In genomic region chr4:169167958-169168357, GRCh38 we compare ENCODE assay signal across 12 cellular contexts.
DNase-seq lines count a peak whose midpoint lies in the region; ATAC-seq, FAIRE-seq and TF ChIP-seq lines count a peak whose summit lies in the region.
"Had no signal": no experiment of that assay in that cellular context is flagged by ENCODE, and none has a peak within 500 bp of the region (broad histone marks: within the 10 kb centered on the region; RNA-seq: fewer than 3 reads in every experiment).

No MANE protein-coding gene starts in this region.

- CTCF ChIA-PET in GM12878 (lab: Yijun Ruan, JAX) = interaction anchor here (0.6 to 1.1 kb wide), 3 partner anchors 11 to 243 kb away, joined by 3 read pairs; no protein-coding TSS in a partner anchor

- H3K36me3 ChIP-seq in GM12878 (ENCODE audit: control insufficient read depth in 2 of 2, insufficient read depth in 2 of 2, low read length in 1 of 2) = no peaks in the 10 kb centered on the region; a peak in 1 of 4 replicates
- H3K36me3 ChIP-seq in upper lobe of left lung = no peaks in the 10 kb centered on the region

- H3K27ac ChIP-seq in GM12878 (ENCODE audit: control insufficient read depth, insufficient read depth) = no peak overlapping the region
- no peak overlapping the region for H3K27ac ChIP-seq in upper lobe of left lung
- H3K27ac ChIP-seq: hepatocyte had no signal

- peak; percentile 95 for ATAC-seq in GM18519 (IDR thresholded peaks at IDR 0.05; ENCODE audit: low FRiP score, unreplicated experiment)
- peak; percentile 95 for ATAC-seq in GM21381 (IDR thresholded peaks at IDR 0.05; ENCODE audit: unreplicated experiment)
- ATAC-seq in HG03025 (IDR thresholded peaks at IDR 0.05; ENCODE audit: low FRiP score, unreplicated experiment) = peak; percentile 92
- ATAC-seq in GM12878 = peak; percentile 97
- no peak for ATAC-seq in upper lobe of left lung (ENCODE audit: low FRiP score in 2 of 2)

- no peak overlapping the region for H3K9ac ChIP-seq in GM12878 (ENCODE audit: control insufficient read depth, insufficient read depth, low read length)

- no peak overlapping the region for H2AFZ ChIP-seq in GM12878 (ENCODE audit: control insufficient read depth, low read depth, low read length)
- H2AFZ ChIP-seq: hepatocyte had no signal

- POLR2A ChIA-PET in GM12878 (lab: Charles Lee) = interaction anchor here (0.6 to 2.7 kb wide), 2 partner anchors 22 to 134 kb away, joined by 4 to 7 read pairs; no protein-coding TSS in a partner anchor

- H3K4me1 ChIP-seq in GM12878 (ENCODE audit: control insufficient read depth, insufficient read depth, low read length) (peaks cover 5% of the 10 kb centered on the region; the same call in 1 of the 2 replicates), upper lobe of left lung (peaks cover under 1 to 21% (median 8%) of the 10 kb centered on the region in 4 donors)

- no peak for TF ChIP-seq RAD21 in GM12878 (IDR thresholded peaks at IDR 0.05; ENCODE audit: insufficient read depth, low read depth, low read length)

- peak overlapping the region; percentile 28 for H3K4me2 ChIP-seq in GM12878 (ENCODE audit: control insufficient read depth, insufficient read depth)
- H3K4me2 ChIP-seq: hepatocyte had no signal

- intact Hi-C loops in GM12878 (cut with micrococcal nuclease; ENCODE audit: unreplicated experiment) = no loop called here

- RAD21 ChIA-PET in GM12878 (lab: Charles Lee; ENCODE audit: unreplicated experiment) = interaction anchor here (0.6 to 2.4 kb wide), 8 partner anchors 9 to 320 kb away, joined by 3 to 8 read pairs (median 3); no protein-coding TSS in a partner anchor

- no TSS peak for BruUV-seq in GM12878 (replicated peaks; lab: Mats Ljungman, UMichigan)

- no peak for TF ChIP-seq POLR2A in GM12878 (IDR thresholded peaks at IDR 0.05; ENCODE audit: low read depth, low read length)
- TF ChIP-seq POLR2A in upper lobe of left lung (IDR thresholded peaks at IDR 0.05) = no peak

- DNase-seq in GM12878 (ENCODE audit: low read depth, low spot score) (peak; percentile 35), SKM-1 (lab: John Stamatoyannopoulos, UW; ENCODE audit: unreplicated experiment) (no peak), upper lobe of left lung (no peak), GM03348 (ENCODE audit: low spot score) (no peak), dedifferentiated amniotic fluid mesenchymal stem cell (ENCODE audit: extremely low spot score) (no peak)
- DNase-seq: activated CD4-positive, alpha-beta memory T cell treated with anti-CD3 and anti-CD28 coated beads for 36 hours; CD4-positive, CD25-positive, alpha-beta regulatory T cell; midbrain had no signal

- in situ Hi-C loops in GM12878 (cut with MboI) = no loop called here

- TF ChIP-seq EP300 in GM12878 (IDR thresholded peaks at IDR 0.05; ENCODE audit: borderline replicate concordance in 1 of 2, control insufficient read depth in 1 of 2, low read depth in 2 of 2, low read length in 2 of 2) (no peak), upper lobe of left lung (IDR thresholded peaks at IDR 0.05) (no peak)

- H3K27me3 ChIP-seq in GM12878 (replicated peaks in 1 of 2; ENCODE audit: control insufficient read depth in 2 of 2, insufficient read depth in 2 of 2, low read length in 1 of 2) (no peaks in the 10 kb centered on the region), upper lobe of left lung (no peaks in the 10 kb centered on the region)
- H3K27me3 ChIP-seq: hepatocyte had no signal

- H3K4me3 ChIP-seq in GM12878 (0 out of 2 replicates have a peak overlapping the region, but pooled peaks have one; percentile 25), upper lobe of left lung (no peak overlapping the region)
- H3K4me3 ChIP-seq: hepatocyte had no signal

- FAIRE-seq in GM12878 (lab: Jason Lieb, UNC) = peak; percentile 80

- H4K20me1 ChIP-seq in GM12878 (ENCODE audit: control insufficient read depth, insufficient read depth) = no peaks in the 10 kb centered on the region

- SMC1A ChIA-PET in GM12878 (lab: Charles Lee; ENCODE audit: uncharacterized antibody, unreplicated experiment) = interaction anchor here (0.7 to 2.4 kb wide), 12 partner anchors 11 to 270 kb away, joined by 3 to 11 read pairs (median 3); no protein-coding TSS in a partner anchor

- no peaks in the 10 kb centered on the region for H3K9me3 ChIP-seq in GM12878 (replicated peaks; ENCODE audit: control insufficient read depth, insufficient read depth, low read length)
- H3K9me3 ChIP-seq in upper lobe of left lung = no peaks in the 10 kb centered on the region

- TF ChIP-seq CTCF in GM12878 (IDR thresholded peaks at IDR 0.05 in 2 of 3, conservative IDR thresholded peaks at IDR 0.05 in 1 of 3; ENCODE audit: control insufficient read depth in 2 of 3, extremely low read depth in 1 of 3, insufficient read depth in 1 of 3, low read depth in 3 of 3, low read length in 3 of 3) (no peak), upper lobe of left lung (IDR thresholded peaks at IDR 0.05) (no peak)

- peaks cover 14% of the 10 kb centered on the region for H3K79me2 ChIP-seq in GM12878 (ENCODE audit: control insufficient read depth, insufficient read depth, low read length)

TF ChIP-seq in GM12878, 131 proteins besides CTCF, POLR2A, EP300 and RAD21 (continues in another document):
- TF ChIP-seq SKIL (IDR thresholded peaks at IDR 0.05; ENCODE audit: low read depth, poor library complexity, severe bottlenecking) (peak; percentile 26), JUND (IDR thresholded peaks at IDR 0.05; ENCODE audit: low read depth, low read length) (0 out of 2 replicates have a peak, but pooled peaks have one; percentile 32), IKZF1 (conservative IDR thresholded peaks at IDR 0.05) (no peak), DPF2 (IDR thresholded peaks at IDR 0.05) (peak; percentile 54; the same call in 1 of the 2 replicates), RELB (IDR thresholded peaks at IDR 0.05; ENCODE audit: low read depth) (peak; percentile 62; the same call in 1 of the 2 replicates), JUNB (IDR thresholded peaks at IDR 0.05) (peak; percentile 81), MTA2 (IDR thresholded peaks at IDR 0.05; ENCODE audit: low read depth) (peak; percentile 55; the same call in 1 of the 2 replicates), ATF7 (IDR thresholded peaks at IDR 0.05; ENCODE audit: low read depth) (peak; percentile 69)
- TF ChIP-seq, protein P1, sequence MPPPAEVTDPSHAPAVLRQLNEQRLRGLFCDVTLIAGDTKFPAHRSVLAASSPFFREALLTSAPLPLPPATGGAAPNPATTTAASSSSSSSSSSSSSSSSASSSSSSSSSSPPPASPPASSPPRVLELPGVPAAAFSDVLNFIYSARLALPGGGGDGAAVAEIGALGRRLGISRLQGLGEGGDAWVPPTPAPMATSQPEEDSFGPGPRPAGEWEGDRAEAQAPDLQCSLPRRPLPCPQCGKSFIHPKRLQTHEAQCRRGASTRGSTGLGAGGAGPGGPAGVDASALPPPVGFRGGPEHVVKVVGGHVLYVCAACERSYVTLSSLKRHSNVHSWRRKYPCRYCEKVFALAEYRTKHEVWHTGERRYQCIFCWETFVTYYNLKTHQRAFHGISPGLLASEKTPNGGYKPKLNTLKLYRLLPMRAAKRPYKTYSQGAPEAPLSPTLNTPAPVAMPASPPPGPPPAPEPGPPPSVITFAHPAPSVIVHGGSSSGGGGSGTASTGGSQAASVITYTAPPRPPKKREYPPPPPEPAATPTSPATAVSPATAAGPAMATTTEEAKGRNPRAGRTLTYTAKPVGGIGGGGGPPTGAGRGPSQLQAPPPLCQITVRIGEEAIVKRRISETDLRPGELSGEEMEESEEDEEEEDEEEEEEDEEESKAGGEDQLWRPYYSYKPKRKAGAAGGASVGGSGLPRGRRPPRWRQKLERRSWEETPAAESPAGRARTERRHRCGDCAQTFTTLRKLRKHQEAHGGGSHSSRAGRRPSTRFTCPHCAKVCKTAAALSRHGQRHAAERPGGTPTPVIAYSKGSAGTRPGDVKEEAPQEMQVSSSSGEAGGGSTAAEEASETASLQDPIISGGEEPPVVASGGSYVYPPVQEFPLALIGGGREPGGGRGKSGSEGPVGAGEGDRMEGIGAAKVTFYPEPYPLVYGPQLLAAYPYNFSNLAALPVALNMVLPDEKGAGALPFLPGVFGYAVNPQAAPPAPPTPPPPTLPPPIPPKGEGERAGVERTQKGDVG (CRISPR knock-in tag; IDR thresholded peaks at IDR 0.05) = no peak
- TF ChIP-seq, protein P2, sequence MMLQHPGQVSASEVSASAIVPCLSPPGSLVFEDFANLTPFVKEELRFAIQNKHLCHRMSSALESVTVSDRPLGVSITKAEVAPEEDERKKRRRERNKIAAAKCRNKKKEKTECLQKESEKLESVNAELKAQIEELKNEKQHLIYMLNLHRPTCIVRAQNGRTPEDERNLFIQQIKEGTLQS (IDR thresholded peaks at IDR 0.05; ENCODE audit: borderline replicate concordance, extremely low read depth, low read depth, low read length) = no peak

Comparison
In these comparisons a context has a peak if more than half of its experiments do, and no peak if none do; other contexts are left out.
1. ATAC-seq: peak in GM18519 (single experiment), GM21381 (single experiment), HG03025 (single experiment) and GM12878 (single experiment); none in upper lobe of left lung (0 of 2).